8 cellular contexts compared by ENCODE assay signal in genomic region chr14:76918751-76919421, GRCh38.
DNase-seq lines count a peak whose midpoint lies in the region; ATAC-seq, FAIRE-seq and TF ChIP-seq lines count a peak whose summit lies in the region.

No MANE protein-coding gene starts in this region.

- H3K36me3 ChIP-seq in bronchial epithelial cell (ENCODE audit: control insufficient read depth, insufficient read depth, low read length) (no peaks in the 10 kb centered on the region), skeletal muscle satellite cell (ENCODE audit: insufficient read depth, low read length) (no peaks in the 10 kb centered on the region)

- DNase-seq in stimulated activated CD4-positive, alpha-beta T cell treated with anti-CD3 and anti-CD28 coated beads, Interleukin-4, amount 100 ng/mL, for 1 hour = peak; percentile 16
- no peak for DNase-seq in stimulated activated CD4-positive, alpha-beta T cell treated with anti-CD3 and anti-CD28 coated beads, Interleukin-2, amount 100 ng/mL, for 48 hours
- DNase-seq in NCI-H460 (ENCODE audit: extremely low read depth, low read depth) (peak; percentile 88), bronchial epithelial cell (ENCODE audit: low read depth) (peak; percentile 96), inferior parietal cortex (ENCODE audit: extremely low spot score) (peak; percentile 82)

- no peak for FAIRE-seq in bronchial epithelial cell (lab: Jason Lieb, UNC)

- H3K4me1 ChIP-seq in skeletal muscle satellite cell (ENCODE audit: control insufficient read depth, insufficient read depth, low read length) = peaks cover 43% of the 10 kb centered on the region

- H3K27me3 ChIP-seq in bronchial epithelial cell (ENCODE audit: control insufficient read depth, insufficient read depth, low read length) = no peaks in the 10 kb centered on the region
- H3K27me3 ChIP-seq in skeletal muscle satellite cell (ENCODE audit: control insufficient read depth, insufficient read depth, low read length) = no peaks in the 10 kb centered on the region

- ATAC-seq in HG02759 (IDR thresholded peaks at IDR 0.05; ENCODE audit: unreplicated experiment) (no peak), GM21737 (IDR thresholded peaks at IDR 0.05; ENCODE audit: unreplicated experiment) (no peak)

- no peak for TF ChIP-seq CTCF in bronchial epithelial cell (IDR thresholded peaks at IDR 0.05; ENCODE audit: insufficient read depth, low read length, severe bottlenecking)

- H3K4me3 ChIP-seq in bronchial epithelial cell (ENCODE audit: low read depth, low read length) (no peak overlapping the region), skeletal muscle satellite cell (ENCODE audit: low read length) (peak overlapping the region; percentile 45)

- H3K9ac ChIP-seq in skeletal muscle satellite cell (ENCODE audit: low read depth, low read length) = peak overlapping the region; percentile 87

- peak overlapping the region; percentile 72 for H3K4me2 ChIP-seq in skeletal muscle satellite cell (ENCODE audit: low read length)

- H3K9me3 ChIP-seq in skeletal muscle satellite cell (replicated peaks; ENCODE audit: low read length) = no peaks in the 10 kb centered on the region

Comparison
In these comparisons a context has a peak if more than half of its experiments do, and no peak if none do; other contexts are left out.
1. DNase-seq: peak in stimulated activated CD4-positive, alpha-beta T cell treated with anti-CD3 and anti-CD28 coated beads, Interleukin-4, amount 100 ng/mL, for 1 hour (single experiment), NCI-H460 (single experiment), bronchial epithelial cell (single experiment) and inferior parietal cortex (single experiment); none in stimulated activated CD4-positive, alpha-beta T cell treated with anti-CD3 and anti-CD28 coated beads, Interleukin-2, amount 100 ng/mL, for 48 hours (0 of 2).